Comparison of ENCODE assay signal across 1 cellular context in genomic region chr4:55127521-55127920, GRCh38.
TF ChIP-seq lines count a peak whose summit lies in the region.

No MANE protein-coding gene starts in this region.

TF ChIP-seq in GM23338, 12 proteins besides CTCF, POLR2A, EP300 and RAD21 (continued from another document):
- no peak for TF ChIP-seq ZNF462 (CRISPR knock-in tag; IDR thresholded peaks at IDR 0.05)
- no peak for TF ChIP-seq EZH2phosphoT487 (IDR thresholded peaks at IDR 0.05; ENCODE audit: unreplicated experiment)
TF ChIP-seq in GM23338: peak in this region for 0.
